ENCODE assay signal across 15 cellular contexts in genomic region chr19:51572908-51573307, GRCh38. TPM values are rescaled to one million over a fixed set of nuclear protein-coding genes. Genes with fewer than 3 reads are reported as not detected.
DNase-seq lines count a peak whose midpoint lies in the region; ATAC-seq and TF ChIP-seq lines count a peak whose summit lies in the region.
"Had no signal": no experiment of that assay in that cellular context is flagged by ENCODE, and none has a peak within 500 bp of the region (broad histone marks: within the 10 kb centered on the region; RNA-seq: fewer than 3 reads in every experiment).

No MANE protein-coding gene starts in this region.

- peak; percentile 96 for DNase-seq in ELR (ENCODE audit: low read depth)
- peak; percentile 95 for DNase-seq in PC-3
- peak; percentile 27 to 79 for DNase-seq in fibroblast of lung (ENCODE audit: low read depth in 2 of 2)
- peak; percentile 32 for DNase-seq in renal cortical epithelial cell (ENCODE audit: low read depth)
- no peak for DNase-seq in stimulated activated effector memory CD8-positive, alpha-beta T cell treated with anti-CD3 and anti-CD28 coated beads, Interleukin-12 subunit alpha, Interleukin-12 subunit beta, amount 100 ng/mL, for 72 hours (ENCODE audit: low spot score in 2 of 2)
- DNase-seq in GM13977 (ENCODE audit: low spot score): no peak
- DNase-seq: activated CD4-positive, CD25-positive, alpha-beta regulatory T cell treated with anti-CD3 and anti-CD28 coated beads, Interleukin-2, amount 50 U/mL, for 72 hours; activated T-cell treated with anti-CD3 and anti-CD28 coated beads for 4 hours; Calu3; effector CD8-positive, alpha-beta T cell; glutamatergic neuron; left cardiac atrium; naive thymus-derived CD4-positive, alpha-beta T cell; NCI-H2171 had no signal

- POLR2A ChIA-PET in PC-3 (lab: Charles Lee; ENCODE audit: unreplicated experiment): no interaction called here

- ATAC-seq in PC-3 (peak; percentile 73), HG02623 (IDR thresholded peaks at IDR 0.05; ENCODE audit: unreplicated experiment) (no peak)
- ATAC-seq in stimulated activated effector memory CD8-positive, alpha-beta T cell treated with anti-CD3 and anti-CD28 coated beads, Interleukin-12 subunit alpha, Interleukin-12 subunit beta, amount 100 ng/mL, for 72 hours: no peak
- ATAC-seq: left cardiac atrium; naive thymus-derived CD4-positive, alpha-beta T cell had no signal

- no peaks in the 10 kb centered on the region for H3K27me3 ChIP-seq in PC-3 (ENCODE audit: low read length)
- H3K27me3 ChIP-seq in fibroblast of lung (ENCODE audit: control insufficient read depth, insufficient read depth, low read length): no peaks in the 10 kb centered on the region

- peaks cover 2% of the 10 kb centered on the region for H3K9me3 Mint-ChIP-seq in stimulated activated effector memory CD8-positive, alpha-beta T cell treated with anti-CD3 and anti-CD28 coated beads, Interleukin-12 subunit alpha, Interleukin-12 subunit beta, amount 100 ng/mL, for 72 hours

- H3K27ac ChIP-seq in PC-3 (ENCODE audit: low read length) (peak overlapping the region; percentile 75), fibroblast of lung (ENCODE audit: insufficient read depth, low read length) (no peak overlapping the region)

- H3F3A ChIP-seq in PC-3 (ENCODE audit: low read length, unreplicated experiment): peaks cover 5% of the 10 kb centered on the region

- TF ChIP-seq CTCF in PC-3 (conservative IDR thresholded peaks at IDR 0.05; ENCODE audit: low read depth, low read length) (no peak), fibroblast of lung (conservative IDR thresholded peaks at IDR 0.05 in 1 of 2, IDR thresholded peaks at IDR 0.05 in 1 of 2; ENCODE audit: low read depth in 1 of 2, low read length in 2 of 2) (no peak), GM13977 (IDR thresholded peaks at IDR 0.05; ENCODE audit: extremely low read depth, insufficient read depth, missing control alignments) (no peak)

- intact Hi-C loops in PC-3 (cut with micrococcal nuclease): no loop called here

- no peaks in the 10 kb centered on the region for H3K9me2 ChIP-seq in PC-3 (replicated peaks; ENCODE audit: low read length)

- peak overlapping the region; percentile 97 for H3K4me2 ChIP-seq in PC-3 (ENCODE audit: low read length)
- no peak overlapping the region for H3K4me2 ChIP-seq in fibroblast of lung (ENCODE audit: extremely low read depth, insufficient read depth, low read length)

- in situ Hi-C loops in GM13977 (cut with MboI; ENCODE audit: low pct_unique_long_range_greater_than_20kb, low sequenced_read_pairs, unreplicated experiment): no loop called here

- H3K4me3 Mint-ChIP-seq in stimulated activated effector memory CD8-positive, alpha-beta T cell treated with anti-CD3 and anti-CD28 coated beads, Interleukin-12 subunit alpha, Interleukin-12 subunit beta, amount 100 ng/mL, for 72 hours: no peak overlapping the region

- H4K20me1 ChIP-seq in PC-3 (ENCODE audit: low read length): no peaks in the 10 kb centered on the region
- H4K20me1 ChIP-seq in fibroblast of lung (ENCODE audit: control insufficient read depth, extremely low read depth, insufficient read depth, low read length): no peaks in the 10 kb centered on the region

- H3K36me3 ChIP-seq in PC-3 (ENCODE audit: low read depth, low read length): peaks cover 32% of the 10 kb centered on the region
- peaks cover 5% of the 10 kb centered on the region for H3K36me3 ChIP-seq in fibroblast of lung (ENCODE audit: control insufficient read depth, insufficient read depth, low read length)

- peak overlapping the region; percentile 81 for H3K4me3 ChIP-seq in PC-3 (ENCODE audit: low read length)
- peak overlapping the region in 2 of 4 experiments; percentile 10 to 90 for H3K4me3 ChIP-seq in fibroblast of lung (replicated peaks in 1 of 4; ENCODE audit: control extremely low read depth in 1 of 4, insufficient read depth in 1 of 4, low read depth in 3 of 4, low read length in 4 of 4)

- H3K79me2 ChIP-seq in PC-3 (ENCODE audit: low read length) (peaks cover 64% of the 10 kb centered on the region), fibroblast of lung (ENCODE audit: control insufficient read depth, insufficient read depth, low read length) (peaks cover 17% of the 10 kb centered on the region)

- peaks cover 53% of the 10 kb centered on the region for H3K4me1 ChIP-seq in PC-3 (ENCODE audit: insufficient read depth, low read length)
- peaks cover 9% of the 10 kb centered on the region for H3K4me1 ChIP-seq in fibroblast of lung (ENCODE audit: control insufficient read depth, extremely low read depth, insufficient read depth, low read length)

- H2AFZ ChIP-seq in PC-3 (ENCODE audit: low read length) (no peak overlapping the region), fibroblast of lung (ENCODE audit: low read length) (no peak overlapping the region)

- H3K9me3 ChIP-seq in PC-3 (ENCODE audit: low read length): no peaks in the 10 kb centered on the region
- H3K9me3 ChIP-seq in fibroblast of lung (ENCODE audit: control insufficient read depth, insufficient read depth, low read depth, low read length): no peaks in the 10 kb centered on the region

- peaks cover 24% of the 10 kb centered on the region for H3K4me1 Mint-ChIP-seq in stimulated activated effector memory CD8-positive, alpha-beta T cell treated with anti-CD3 and anti-CD28 coated beads, Interleukin-12 subunit alpha, Interleukin-12 subunit beta, amount 100 ng/mL, for 72 hours

- H3K36me3 Mint-ChIP-seq in stimulated activated effector memory CD8-positive, alpha-beta T cell treated with anti-CD3 and anti-CD28 coated beads, Interleukin-12 subunit alpha, Interleukin-12 subunit beta, amount 100 ng/mL, for 72 hours: peaks cover 56% of the 10 kb centered on the region

- CTCF ChIA-PET in PC-3 (lab: Charles Lee): no interaction called here

- H3K9ac ChIP-seq in PC-3 (ENCODE audit: low read length): peak overlapping the region; percentile 62
- H3K9ac ChIP-seq in fibroblast of lung (ENCODE audit: insufficient read depth, low read length): no peak overlapping the region

- no peak overlapping the region for H3K27ac Mint-ChIP-seq in stimulated activated effector memory CD8-positive, alpha-beta T cell treated with anti-CD3 and anti-CD28 coated beads, Interleukin-12 subunit alpha, Interleukin-12 subunit beta, amount 100 ng/mL, for 72 hours

- no TSS peak for BruUV-seq in PC-3 (replicated peaks; lab: Mats Ljungman, UMichigan)

RNA-seq across cellular contexts. Expression of gene ZNF175, which starts 1.8 kb away (rescaled TPM):
- total RNA-seq in PC-3 (2014; rRNA removed) (7.5 and 8.5 TPM in 2 replicates), fibroblast of lung (4.1 and 5.0 TPM in 2 replicates), renal cortical epithelial cell (3.3 and 12.5 TPM in 2 replicates)
- 4.7 and 7.6 TPM in 2 replicates for polyA plus RNA-seq in fibroblast of lung
- polyA plus RNA-seq in fibroblast of lung (2012): 7.0 and 7.1 TPM in 2 replicates
- polyA minus RNA-seq in fibroblast of lung (ENCODE audit: low replicate concordance): 1.2 and 2.4 TPM in 2 replicates

RNA-seq across cellular contexts. Expression of gene SIGLEC6, which starts 41.4 kb away (rescaled TPM):
- not detected in 2 replicates for total RNA-seq in PC-3 (2014; rRNA removed)
- not detected in 2 replicates for total RNA-seq in fibroblast of lung
- polyA plus RNA-seq in fibroblast of lung: not detected in 2 replicates
- polyA plus RNA-seq in fibroblast of lung (2012): not detected in 2 replicates
- not detected in 2 replicates for polyA minus RNA-seq in fibroblast of lung (ENCODE audit: low replicate concordance)
- not detected in 2 replicates for total RNA-seq in renal cortical epithelial cell
- total RNA-seq: Calu3 had no signal
- polyA plus RNA-seq: naive thymus-derived CD4-positive, alpha-beta T cell had no signal

RNA-seq across cellular contexts. Expression of gene SIGLEC5, which starts 57.3 kb away (rescaled TPM):
- total RNA-seq in PC-3 (2014; rRNA removed) (not detected in 2 replicates), fibroblast of lung (not detected in 2 replicates), renal cortical epithelial cell (not detected in 2 replicates)
- not detected in 2 replicates for polyA plus RNA-seq in fibroblast of lung
- not detected in 2 replicates for polyA plus RNA-seq in fibroblast of lung (2012)
- polyA minus RNA-seq in fibroblast of lung (ENCODE audit: low replicate concordance): not detected in 2 replicates
- total RNA-seq: Calu3 had no signal
- polyA plus RNA-seq: naive thymus-derived CD4-positive, alpha-beta T cell had no signal

Comparison
In these comparisons a context has a peak if more than half of its experiments do, and no peak if none do; other contexts are left out.
1. DNase-seq: peak in ELR (single experiment), PC-3 (single experiment), fibroblast of lung (2 of 2) and renal cortical epithelial cell (single experiment); none in stimulated activated effector memory CD8-positive, alpha-beta T cell treated with anti-CD3 and anti-CD28 coated beads, Interleukin-12 subunit alpha, Interleukin-12 subunit beta, amount 100 ng/mL, for 72 hours (0 of 2) and GM13977 (single experiment).